Comparison of ENCODE assay signal across 9 cellular contexts in the genomic region with DNA sequence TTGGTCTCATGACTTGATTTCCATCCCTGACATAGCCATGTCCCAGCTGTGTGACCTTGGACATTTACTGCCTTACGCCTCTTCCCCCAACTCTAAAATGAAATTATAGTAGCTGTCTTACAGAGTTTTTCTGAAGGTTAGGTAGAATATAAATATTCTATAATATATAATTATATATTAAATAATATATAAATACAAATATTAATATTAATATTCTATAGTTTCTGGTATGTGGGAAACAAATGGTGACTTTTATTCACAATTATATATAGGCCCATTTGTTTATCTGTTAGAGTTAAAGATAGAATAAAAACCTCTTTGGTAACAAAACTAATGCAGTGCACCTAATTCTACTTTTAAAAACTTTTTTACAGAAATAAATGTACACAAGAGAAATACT. TPM values are rescaled to one million over a fixed set of nuclear protein-coding genes. Genes with fewer than 3 reads are reported as not detected.
DNase-seq lines count a peak whose midpoint lies in the region; ATAC-seq and TF ChIP-seq lines count a peak whose summit lies in the region.
"Had no signal": no experiment of that assay in that cellular context is flagged by ENCODE, and none has a peak within 500 bp of the region (broad histone marks: within the 10 kb centered on the region; RNA-seq: fewer than 3 reads in every experiment).

No MANE protein-coding gene starts in this region.

- peak overlapping the region; percentile 52 to 95 (median 66) for H3K4me3 Mint-ChIP-seq in IgD-negative memory B cell
- H3K4me3 Mint-ChIP-seq in activated naive CD8-positive, alpha-beta T cell treated with anti-CD3 and anti-CD28 coated beads, Interleukin-2, amount 10 ng/mL, durations not matched to agents 7 days and 5 days: peak overlapping the region; percentile 91
- H3K4me3 Mint-ChIP-seq in naive thymus-derived CD4-positive, alpha-beta T cell: peak overlapping the region in 6 of 10 donors; percentile 35 to 92 (median 56)

- H3K4me1 ChIP-seq in DOHH2 (ENCODE audit: control insufficient read depth, low read length) (peaks cover 26% of the 10 kb centered on the region), gastrocnemius medialis (peaks cover 0 to 11% of the 10 kb centered on the region in 2 donors)
- no peaks in the 10 kb centered on the region for H3K4me1 ChIP-seq in naive thymus-derived CD4-positive, alpha-beta T cell (ENCODE audit: control insufficient read depth in 2 of 2, insufficient read depth in 2 of 2, low read length in 2 of 2)

- H3K27ac ChIP-seq in DOHH2 (ENCODE audit: low read depth, low read length) (peak overlapping the region; percentile 79), gastrocnemius medialis (no peak overlapping the region)
- no peak overlapping the region for H3K27ac ChIP-seq in naive thymus-derived CD4-positive, alpha-beta T cell (ENCODE audit: low read depth, low read length)

- ATAC-seq in activated naive CD8-positive, alpha-beta T cell treated with anti-CD3 and anti-CD28 coated beads, Interleukin-2, amount 10 ng/mL, durations not matched to agents 7 days and 5 days (ENCODE audit: low read depth): no peak
- ATAC-seq in naive thymus-derived CD4-positive, alpha-beta T cell: no peak
- ATAC-seq in gastrocnemius medialis: no peak
- no peak for ATAC-seq in GM18505 (IDR thresholded peaks at IDR 0.05; ENCODE audit: unreplicated experiment)
- ATAC-seq in HG03280 (IDR thresholded peaks at IDR 0.05; ENCODE audit: unreplicated experiment): no peak

- H3K4me2 ChIP-seq in DOHH2 (ENCODE audit: low read length): peak overlapping the region; percentile 84

- TF ChIP-seq CTCF in DOHH2 (IDR thresholded peaks at IDR 0.05; ENCODE audit: low read depth, low read length, poor library complexity, severe bottlenecking): no peak
- TF ChIP-seq CTCF in gastrocnemius medialis (IDR thresholded peaks at IDR 0.05 in 4 of 5, conservative IDR thresholded peaks at IDR 0.05 in 1 of 5): no peak

- in situ Hi-C loops in gastrocnemius medialis (cut with MboI; ENCODE audit: low sequenced_read_pairs in 4 of 4): loop anchor here in 2 of 4 donors (25.0 kb wide), 2 partner anchors 453 to 478 kb away; no protein-coding TSS in a partner anchor

- TF ChIP-seq POLR2A in gastrocnemius medialis (IDR thresholded peaks at IDR 0.05) (no peak), GM18505 (IDR thresholded peaks at IDR 0.05; ENCODE audit: borderline replicate concordance, extremely low read depth, insufficient read depth, insufficient read length) (no peak)

- intact Hi-C loops in naive thymus-derived CD4-positive, alpha-beta T cell (cut with micrococcal nuclease): loop anchor here (5.0 to 10.0 kb wide), 5 partner anchors 122 to 1490 kb away; partner anchors contain the start of genes IMPACT (in 1 of the 2), NPC1 (in 1 of the 2) and RMC1 (in 1 of the 2)
- intact Hi-C loops in gastrocnemius medialis (cut with DNase I; ENCODE audit: low total_unique reads): loop anchor here (10.0 kb wide), 4 partner anchors 140 to 650 kb away; partner anchors contain the start of genes NPC1 and RMC1

- H3K27me3 ChIP-seq in DOHH2 (ENCODE audit: control insufficient read depth, low read length) (no peaks in the 10 kb centered on the region), gastrocnemius medialis (no peaks in the 10 kb centered on the region)
- no peaks in the 10 kb centered on the region for H3K27me3 ChIP-seq in naive thymus-derived CD4-positive, alpha-beta T cell (ENCODE audit: control insufficient read depth in 2 of 2, insufficient read depth in 2 of 2, low read length in 2 of 2)

- H3K79me2 ChIP-seq in DOHH2 (ENCODE audit: control insufficient read depth, low read length): peaks cover 77% of the 10 kb centered on the region

- POLR2A ChIA-PET in activated naive CD8-positive, alpha-beta T cell treated with anti-CD3 and anti-CD28 coated beads, Interleukin-2, amount 10 ng/mL, durations not matched to agents 7 days and 5 days (lab: Charles Lee): interaction anchor here (0.6 kb wide), 2 partner anchors 14 to 597 kb away, joined by 5 to 11 read pairs; no protein-coding TSS in a partner anchor
- POLR2A ChIA-PET in naive thymus-derived CD4-positive, alpha-beta T cell (lab: Charles Lee): no interaction called here

- H3K27ac Mint-ChIP-seq in IgD-negative memory B cell: peak overlapping the region in 1 of 3 donors; percentile 91
- H3K27ac Mint-ChIP-seq in activated naive CD8-positive, alpha-beta T cell treated with anti-CD3 and anti-CD28 coated beads, Interleukin-2, amount 10 ng/mL, durations not matched to agents 7 days and 5 days: peak overlapping the region; percentile 38
- no peak overlapping the region for H3K27ac Mint-ChIP-seq in naive thymus-derived CD4-positive, alpha-beta T cell

- H4K20me1 ChIP-seq in DOHH2 (ENCODE audit: control insufficient read depth, insufficient read depth, low read depth, low read length): peaks cover 3% of the 10 kb centered on the region; the same call in 1 of the 2 replicates

- H3K36me3 ChIP-seq in DOHH2 (ENCODE audit: control insufficient read depth, low read length) (peaks cover 54% of the 10 kb centered on the region), gastrocnemius medialis (no peaks in the 10 kb centered on the region)
- H3K36me3 ChIP-seq in naive thymus-derived CD4-positive, alpha-beta T cell (ENCODE audit: control insufficient read depth in 2 of 3, insufficient read depth in 3 of 3, low read length in 3 of 3): no peaks in the 10 kb centered on the region

- H3K9me3 Mint-ChIP-seq in IgD-negative memory B cell: no peaks in the 10 kb centered on the region
- H3K9me3 Mint-ChIP-seq in activated naive CD8-positive, alpha-beta T cell treated with anti-CD3 and anti-CD28 coated beads, Interleukin-2, amount 10 ng/mL, durations not matched to agents 7 days and 5 days: no peaks in the 10 kb centered on the region
- H3K9me3 Mint-ChIP-seq in naive thymus-derived CD4-positive, alpha-beta T cell: no peaks in the 10 kb centered on the region

- H3K9me2 ChIP-seq in DOHH2 (replicated peaks; ENCODE audit: control insufficient read depth, low read length): no peaks in the 10 kb centered on the region

- CTCF ChIA-PET in naive thymus-derived CD4-positive, alpha-beta T cell (lab: Charles Lee): interaction anchor here (0.6 kb wide), 1 partner anchor 14 kb away, joined by 3 read pairs; no protein-coding TSS in a partner anchor

- H3K27me3 Mint-ChIP-seq in IgD-negative memory B cell: no peaks in the 10 kb centered on the region
- peaks cover 5% of the 10 kb centered on the region for H3K27me3 Mint-ChIP-seq in activated naive CD8-positive, alpha-beta T cell treated with anti-CD3 and anti-CD28 coated beads, Interleukin-2, amount 10 ng/mL, durations not matched to agents 7 days and 5 days
- peaks cover 0 to 5% (median 0%) of the 10 kb centered on the region in 5 donors for H3K27me3 Mint-ChIP-seq in naive thymus-derived CD4-positive, alpha-beta T cell

- no peaks in the 10 kb centered on the region for H3K9me3 ChIP-seq in DOHH2 (ENCODE audit: control insufficient read depth, insufficient read depth, low read length)
- H3K9me3 ChIP-seq in naive thymus-derived CD4-positive, alpha-beta T cell (ENCODE audit: control insufficient read depth in 2 of 3, low read length in 3 of 3): no peaks in the 10 kb centered on the region
- no peaks in the 10 kb centered on the region for H3K9me3 ChIP-seq in gastrocnemius medialis

- H3K36me3 Mint-ChIP-seq in IgD-negative memory B cell: peaks cover 4% of the 10 kb centered on the region
- H3K36me3 Mint-ChIP-seq in activated naive CD8-positive, alpha-beta T cell treated with anti-CD3 and anti-CD28 coated beads, Interleukin-2, amount 10 ng/mL, durations not matched to agents 7 days and 5 days: peaks cover 12% of the 10 kb centered on the region
- H3K36me3 Mint-ChIP-seq in naive thymus-derived CD4-positive, alpha-beta T cell: peaks cover 0 to 8% (median 0%) of the 10 kb centered on the region in 5 donors

- peak overlapping the region; percentile 76 for H3K4me3 ChIP-seq in DOHH2 (ENCODE audit: low read length)
- no peak overlapping the region for H3K4me3 ChIP-seq in naive thymus-derived CD4-positive, alpha-beta T cell (ENCODE audit: low read length)
- no peak overlapping the region for H3K4me3 ChIP-seq in gastrocnemius medialis

- 0 out of 2 replicates have a peak, but pooled peaks cover 3% of the 10 kb centered on the region for H3F3A ChIP-seq in DOHH2 (ENCODE audit: control insufficient read depth, insufficient read depth)

- H3K4me1 Mint-ChIP-seq in IgD-negative memory B cell: peaks cover 12 to 21% (median 14%) of the 10 kb centered on the region in 3 donors
- peaks cover 34% of the 10 kb centered on the region for H3K4me1 Mint-ChIP-seq in activated naive CD8-positive, alpha-beta T cell treated with anti-CD3 and anti-CD28 coated beads, Interleukin-2, amount 10 ng/mL, durations not matched to agents 7 days and 5 days
- peaks cover 7 to 43% (median 12%) of the 10 kb centered on the region in 7 donors for H3K4me1 Mint-ChIP-seq in naive thymus-derived CD4-positive, alpha-beta T cell

- no peak for DNase-seq in activated naive CD8-positive, alpha-beta T cell treated with anti-CD3 and anti-CD28 coated beads, Interleukin-2, amount 10 ng/mL, durations not matched to agents 7 days and 5 days
- no peak for DNase-seq in naive thymus-derived CD4-positive, alpha-beta T cell
- no peak for DNase-seq in anterior cingulate cortex (lab: John Stamatoyannopoulos, UW)
- DNase-seq in gastrocnemius medialis: no peak
- DNase-seq: NCI-H774 had no signal

RNA-seq across cellular contexts. Expression of gene RBBP8, which starts 1.7 kb away (rescaled TPM):
- polyA plus RNA-seq in IgD-negative memory B cell: 10.8 TPM
- total RNA-seq in activated naive CD8-positive, alpha-beta T cell treated with anti-CD3 and anti-CD28 coated beads, Interleukin-2, amount 10 ng/mL, durations not matched to agents 7 days and 5 days: 10 to 100 TPM; 39.9 to 41.1 TPM
- total RNA-seq in naive thymus-derived CD4-positive, alpha-beta T cell: 10 to 100 TPM in 1 of 5 experiments, 1 to 10 TPM in 4; 1.5 to 55.8 (median 2.5) TPM
- 1 to 10 TPM in 1 of 2 donors, under 1 TPM in 1; 0.59 to 1.3 TPM for polyA plus RNA-seq in naive thymus-derived CD4-positive, alpha-beta T cell
- total RNA-seq in gastrocnemius medialis: 1 to 10 TPM; 1.3 to 4.7 (median 1.7) TPM
